In genomic region chr2:36058076-36058475, GRCh38 we compare ENCODE assay signal across 17 cellular contexts.
"Had no signal": no experiment of that assay in that cellular context is flagged by ENCODE, and none has a peak within 500 bp of the region (broad histone marks: within the 10 kb centered on the region; RNA-seq: fewer than 3 reads in every experiment).

No MANE protein-coding gene starts in this region.

- H3K27ac ChIP-seq: body of pancreas, psoas muscle, sigmoid colon, suprapubic skin, upper lobe of left lung had no signal

- H3K9me3 ChIP-seq: body of pancreas, psoas muscle, sigmoid colon, suprapubic skin, upper lobe of left lung had no signal

- H3K36me3 ChIP-seq: sigmoid colon, suprapubic skin, upper lobe of left lung had no signal

- H3K36me3 Mint-ChIP-seq: activated CD8-positive, alpha-beta memory T cell treated with anti-CD3 and anti-CD28 coated beads, Interleukin-2, amount 10 ng/mL, durations not matched to agents 7 days and 5 days; naive thymus-derived CD4-positive, alpha-beta T cell had no signal

- H3K4me3 ChIP-seq: body of pancreas, psoas muscle, sigmoid colon, suprapubic skin, upper lobe of left lung had no signal

- ATAC-seq: activated CD8-positive, alpha-beta memory T cell treated with anti-CD3 and anti-CD28 coated beads, Interleukin-2, amount 10 ng/mL, durations not matched to agents 7 days and 5 days; body of pancreas; esophagus mucosa; naive thymus-derived CD4-positive, alpha-beta T cell; psoas muscle had no signal

- H3K4me3 Mint-ChIP-seq: activated CD8-positive, alpha-beta memory T cell treated with anti-CD3 and anti-CD28 coated beads, Interleukin-2, amount 10 ng/mL, durations not matched to agents 7 days and 5 days; activated T-helper 1 cell treated with anti-CD3 and anti-CD28 coated beads, Interleukin-12 subunit alpha, Interleukin-12 subunit beta, Interleukin-2, Interleukin-4 antibody, amounts not matched to agents 30 ng/mL and 10 ng/mL and 1 ng/mL, durations not matched to agents 14 hours and 24 hours and 36 hours; T-helper 2 cell treated with Interferon-gamma antibody and Interleukin-4, amounts not matched to agents 5 μg/mL and 100 μg/mL, for 36 hours had no signal

- DNase-seq: activated CD4-positive, alpha-beta T cell treated with anti-CD3 and anti-CD28 coated beads, Interleukin-2, amount 50 U/mL, for 48 hours; activated CD4-positive, CD25-positive, alpha-beta regulatory T cell treated with anti-CD3 and anti-CD28 coated beads, Interleukin-2, amount 50 U/mL, for 72 hours; activated CD8-positive, alpha-beta memory T cell treated with anti-CD3 and anti-CD28 coated beads, Interleukin-2, amount 10 ng/mL, durations not matched to agents 7 days and 5 days; activated naive CD4-positive, alpha-beta T cell; amniotic stem cell; body of pancreas; dermis blood vessel endothelial cell; psoas muscle; sigmoid colon; stimulated activated CD4-positive, alpha-beta T cell treated with anti-CD3 and anti-CD28 coated beads, Interleukin-2, amount 100 ng/mL, for 24 hours; stimulated activated naive CD4-positive, alpha-beta T cell; upper lobe of left lung had no signal

- H3K27me3 ChIP-seq: body of pancreas, sigmoid colon, suprapubic skin, upper lobe of left lung had no signal

- H3K4me1 ChIP-seq: body of pancreas, psoas muscle, sigmoid colon, suprapubic skin had no signal

- H3K27ac Mint-ChIP-seq: activated CD8-positive, alpha-beta memory T cell treated with anti-CD3 and anti-CD28 coated beads, Interleukin-2, amount 10 ng/mL, durations not matched to agents 7 days and 5 days; activated T-helper 1 cell treated with anti-CD3 and anti-CD28 coated beads, Interleukin-12 subunit alpha, Interleukin-12 subunit beta, Interleukin-2, Interleukin-4 antibody, amounts not matched to agents 30 ng/mL and 10 ng/mL and 1 ng/mL, durations not matched to agents 14 hours and 24 hours and 36 hours; T-helper 2 cell treated with Interferon-gamma antibody and Interleukin-4, amounts not matched to agents 5 μg/mL and 100 μg/mL, for 36 hours had no signal
